Comparison of ENCODE assay signal across 12 cellular contexts in the genomic region with DNA sequence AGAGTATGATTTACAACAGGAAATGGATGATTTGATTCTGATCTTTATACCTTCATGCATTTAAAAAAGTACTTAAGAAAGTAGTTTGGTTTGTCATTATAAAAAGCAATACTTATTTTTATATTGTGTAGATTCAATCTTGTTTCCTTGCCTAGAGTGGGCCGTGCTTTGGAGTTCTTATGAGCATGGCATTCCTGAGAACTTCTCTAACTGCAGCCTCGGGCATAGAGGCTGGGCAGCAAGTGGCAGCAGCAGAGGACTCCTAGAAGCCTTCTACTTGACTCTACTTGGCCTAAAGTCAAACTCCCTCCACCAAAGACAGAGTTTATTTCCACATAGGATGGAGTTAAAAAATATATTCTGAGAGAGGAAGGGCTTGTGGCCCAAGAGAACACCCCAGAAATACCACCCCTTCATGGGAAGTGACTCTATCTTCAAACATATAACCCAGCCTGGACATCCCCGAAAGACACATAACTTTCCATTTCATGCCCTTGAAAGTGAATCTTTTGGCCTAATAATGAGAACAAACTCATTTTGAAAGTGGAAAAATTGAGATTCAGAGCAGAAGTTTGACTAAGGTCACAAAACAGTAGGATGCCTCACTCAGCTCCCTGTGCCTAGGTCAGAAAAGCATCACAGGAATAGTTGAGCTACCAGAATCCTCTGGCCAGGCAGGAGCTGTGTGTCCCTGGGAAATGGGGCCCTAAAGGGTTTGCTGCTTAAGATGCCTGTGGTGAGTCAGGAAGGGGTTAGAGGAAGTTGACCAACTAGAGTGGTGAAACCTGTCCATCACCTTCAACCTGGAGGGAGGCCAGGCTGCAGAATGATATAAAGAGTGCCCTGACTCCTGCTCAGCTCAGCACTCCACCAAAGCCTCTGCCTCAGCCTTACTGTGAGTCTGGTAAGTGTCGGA. TPM values are rescaled to one million over a fixed set of nuclear protein-coding genes. Genes with fewer than 3 reads are reported as not detected.
A peak's percentile ranks its signal among the peaks of the same experiment; 100 is the strongest.
DNase-seq lines count a peak whose midpoint lies in the region; ATAC-seq, FAIRE-seq and TF ChIP-seq lines count a peak whose summit lies in the region.
"Had no signal": no experiment of that assay in that cellular context is flagged by ENCODE, and none has a peak within 500 bp of the region (broad histone marks: within the 10 kb centered on the region; RNA-seq: fewer than 3 reads in every experiment).

A gene with protein sequence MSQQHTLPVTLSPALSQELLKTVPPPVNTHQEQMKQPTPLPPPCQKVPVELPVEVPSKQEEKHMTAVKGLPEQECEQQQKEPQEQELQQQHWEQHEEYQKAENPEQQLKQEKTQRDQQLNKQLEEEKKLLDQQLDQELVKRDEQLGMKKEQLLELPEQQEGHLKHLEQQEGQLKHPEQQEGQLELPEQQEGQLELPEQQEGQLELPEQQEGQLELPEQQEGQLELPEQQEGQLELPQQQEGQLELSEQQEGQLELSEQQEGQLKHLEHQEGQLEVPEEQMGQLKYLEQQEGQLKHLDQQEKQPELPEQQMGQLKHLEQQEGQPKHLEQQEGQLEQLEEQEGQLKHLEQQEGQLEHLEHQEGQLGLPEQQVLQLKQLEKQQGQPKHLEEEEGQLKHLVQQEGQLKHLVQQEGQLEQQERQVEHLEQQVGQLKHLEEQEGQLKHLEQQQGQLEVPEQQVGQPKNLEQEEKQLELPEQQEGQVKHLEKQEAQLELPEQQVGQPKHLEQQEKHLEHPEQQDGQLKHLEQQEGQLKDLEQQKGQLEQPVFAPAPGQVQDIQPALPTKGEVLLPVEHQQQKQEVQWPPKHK (plus strand): TSS at position 861 of the 916 bp plus-strand sequence. CDS start 1,252 bp downstream, outside the sequence.

- no CpG with 5 or more reads among the region's 4 CpGs for WGBS in mesendoderm (ENCODE audit: extremely low coverage, insufficient coverage, low lambda C conversion rate)

- H3K27me3 Mint-ChIP-seq in stimulated activated naive B cell treated with anti-CD40 and anti-IgM and Interleukin-4, amounts not matched to agents 10 μg/mL and 1 μg/mL and 100 μg/mL, for 72 hours, result peaks cover 45 to 52% of the 10 kb centered on the region in 2 donors
- H3K27me3 Mint-ChIP-seq in natural killer cell (ENCODE audit: low read depth in 2 of 2), result peaks cover 17 to 29% of the 10 kb centered on the region in 2 donors

- no peak within 1 kb of the TSS for H3K27ac ChIP-seq in mesendoderm (ENCODE audit: low read depth, low read length)
- H3K27ac ChIP-seq: dorsolateral prefrontal cortex, neutrophil had no signal

- no peaks in the 10 kb centered on the region for H3K4me1 ChIP-seq in mesendoderm (ENCODE audit: control insufficient read depth, low read depth, low read length)

- no peak within 1 kb of the TSS for H3K23ac ChIP-seq in mesendoderm (ENCODE audit: low read length)

- H4K8ac ChIP-seq in mesendoderm (ENCODE audit: low read depth, low read length), result no peak within 1 kb of the TSS

- H2BK120ac ChIP-seq in mesendoderm (ENCODE audit: low read depth, low read length), result no peak within 1 kb of the TSS

- H3K79me2 ChIP-seq in mesendoderm (ENCODE audit: control insufficient read depth, insufficient read depth, low read length), result no peaks in the 10 kb centered on the region

- TF ChIP-seq CTCF in natural killer cell (IDR thresholded peaks at IDR 0.05), result no peak

- H3K4me2 ChIP-seq in mesendoderm (ENCODE audit: low read length), result no peak within 1 kb of the TSS

- no peak within 1 kb of the TSS for H2BK5ac ChIP-seq in mesendoderm (ENCODE audit: low read length)

- no peak within 1 kb of the TSS for H3K4me3 Mint-ChIP-seq in stimulated activated naive B cell treated with anti-CD40 and anti-IgM and Interleukin-4, amounts not matched to agents 10 μg/mL and 1 μg/mL and 100 μg/mL, for 72 hours
- H3K4me3 Mint-ChIP-seq in natural killer cell, result no peak within 1 kb of the TSS

- H3K18ac ChIP-seq in mesendoderm (ENCODE audit: low read length), result no peak within 1 kb of the TSS

- intact Hi-C loops in natural killer cell (cut with micrococcal nuclease), result no loop called here

- H3K27ac Mint-ChIP-seq in stimulated activated naive B cell treated with anti-CD40 and anti-IgM and Interleukin-4, amounts not matched to agents 10 μg/mL and 1 μg/mL and 100 μg/mL, for 72 hours, result peak within 1 kb of the TSS; percentile 49
- H3K27ac Mint-ChIP-seq in natural killer cell, result no peak within 1 kb of the TSS

- H3K4me3 ChIP-seq in mesendoderm (ENCODE audit: low read length), result no peak within 1 kb of the TSS
- H3K4me3 ChIP-seq: dorsolateral prefrontal cortex had no signal

- no peak within 1 kb of the TSS for H2BK15ac ChIP-seq in mesendoderm (replicated peaks; ENCODE audit: low read depth)

- H3K27me3 ChIP-seq in mesendoderm (ENCODE audit: insufficient read depth, low read length, poor library complexity), result no peaks in the 10 kb centered on the region

- peak; percentile 5 for DNase-seq in GM18507 (ENCODE audit: extremely low spot score, insufficient read length, low read depth)
- DNase-seq in amniotic epithelial cell (ENCODE audit: low read depth), result peak; percentile 1
- no peak for DNase-seq in stimulated activated naive B cell treated with anti-CD40 and anti-IgM and Interleukin-4, amounts not matched to agents 10 μg/mL and 1 μg/mL and 100 μg/mL, for 72 hours
- DNase-seq in natural killer cell, result no peak
- no peak for DNase-seq in mesendoderm
- no peak for DNase-seq in activated effector memory CD4-positive, alpha-beta T cell treated with anti-CD3 and anti-CD28 coated beads, Interleukin-2, amount 50 U/mL, for 16 hours
- DNase-seq: dorsolateral prefrontal cortex, NCI-H1694 treated with DMSO at 0.1 percent for 48 hours had no signal

- no peak within 1 kb of the TSS for H3K56ac ChIP-seq in mesendoderm (ENCODE audit: low read length)

- H3K9me3 Mint-ChIP-seq in stimulated activated naive B cell treated with anti-CD40 and anti-IgM and Interleukin-4, amounts not matched to agents 10 μg/mL and 1 μg/mL and 100 μg/mL, for 72 hours, result peaks cover 0 to 5% of the 10 kb centered on the region in 2 donors
- peaks cover 0 to 3% of the 10 kb centered on the region in 2 donors for H3K9me3 Mint-ChIP-seq in natural killer cell

- H3K36me3 Mint-ChIP-seq in stimulated activated naive B cell treated with anti-CD40 and anti-IgM and Interleukin-4, amounts not matched to agents 10 μg/mL and 1 μg/mL and 100 μg/mL, for 72 hours, result no peaks in the 10 kb centered on the region
- H3K36me3 Mint-ChIP-seq in natural killer cell, result no peaks in the 10 kb centered on the region

- H2AK5ac ChIP-seq in mesendoderm (ENCODE audit: low read length), result no peak within 1 kb of the TSS

- H3K4me1 Mint-ChIP-seq in stimulated activated naive B cell treated with anti-CD40 and anti-IgM and Interleukin-4, amounts not matched to agents 10 μg/mL and 1 μg/mL and 100 μg/mL, for 72 hours, result peaks cover 5 to 8% of the 10 kb centered on the region in 2 donors
- H3K4me1 Mint-ChIP-seq in natural killer cell, result peaks cover 7 to 27% of the 10 kb centered on the region in 2 donors

- H3K36me3 ChIP-seq in mesendoderm (ENCODE audit: control insufficient read depth, insufficient read depth, low read length), result no peaks in the 10 kb centered on the region
- H3K36me3 ChIP-seq: neutrophil had no signal

- H3K9ac ChIP-seq in mesendoderm (ENCODE audit: low read length), result no peak within 1 kb of the TSS

- H4K5ac ChIP-seq in mesendoderm (ENCODE audit: low read length), result no peak within 1 kb of the TSS

- no peaks in the 10 kb centered on the region for H3K79me1 ChIP-seq in mesendoderm (ENCODE audit: low read length)

- peak; percentile 74 for ATAC-seq in HG02870 (IDR thresholded peaks at IDR 0.05; ENCODE audit: unreplicated experiment)
- peak; percentile 67 to 79 for ATAC-seq in stimulated activated naive B cell treated with anti-CD40 and anti-IgM and Interleukin-4, amounts not matched to agents 10 μg/mL and 1 μg/mL and 100 μg/mL, for 72 hours (replicated peaks)
- no peak for ATAC-seq in natural killer cell

- H3K4ac ChIP-seq in mesendoderm (ENCODE audit: low read depth, low read length), result no peak within 1 kb of the TSS

- FAIRE-seq in GM18507 (lab: Jason Lieb, UNC), result peak; percentile 57

RNA-seq across cellular contexts. Expression of the gene that starts here (rescaled TPM):
- not detected for total RNA-seq in natural killer cell
- not detected for polyA plus RNA-seq in mesendoderm (2013, experiment 1 of 2)
- polyA plus RNA-seq in mesendoderm (2013, experiment 2 of 2), result not detected
- total RNA-seq: activated CD8-positive, alpha-beta memory T cell treated with anti-CD3 and anti-CD28 coated beads for 36 hours; dorsolateral prefrontal cortex; T-helper 1 cell treated with Interleukin-12 subunit alpha and Interleukin-12 subunit beta and Interleukin-4 antibody, amounts not matched to agents 30 ng/mL and 1 ng/mL, for 36 hours had no signal

Comparison
In these comparisons a context has a peak if more than half of its experiments do, and no peak if none do; other contexts are left out.
1. DNase-seq: peak in GM18507 (single experiment) and amniotic epithelial cell (single experiment); none in stimulated activated naive B cell treated with anti-CD40 and anti-IgM and Interleukin-4, amounts not matched to agents 10 μg/mL and 1 μg/mL and 100 μg/mL, for 72 hours (single experiment), natural killer cell (single experiment), mesendoderm (single experiment) and activated effector memory CD4-positive, alpha-beta T cell treated with anti-CD3 and anti-CD28 coated beads, Interleukin-2, amount 50 U/mL, for 16 hours (single experiment).
2. ATAC-seq: peak in HG02870 (single experiment) and stimulated activated naive B cell treated with anti-CD40 and anti-IgM and Interleukin-4, amounts not matched to agents 10 μg/mL and 1 μg/mL and 100 μg/mL, for 72 hours (2 of 2); none in natural killer cell (0 of 3).